Comparison of ENCODE assay signal across 29 cellular contexts in genomic region chr21:41337515-41337914, GRCh38. TPM values are rescaled to one million over a fixed set of nuclear protein-coding genes. Genes with fewer than 3 reads are reported as not detected.
"Had no signal": no experiment of that assay in that cellular context is flagged by ENCODE, and none has a peak within 500 bp of the region (broad histone marks: within the 10 kb centered on the region; RNA-seq: fewer than 3 reads in every experiment).

No MANE protein-coding gene starts in this region.

- H3K27ac Mint-ChIP-seq: activated CD4-positive, alpha-beta memory T cell treated with anti-CD3 and anti-CD28 coated beads for 36 hours; activated CD4-positive, alpha-beta T cell treated with anti-CD3 and anti-CD28 coated beads, Interleukin-2, amount 10 ng/mL, durations not matched to agents 7 days and 5 days; activated naive CD4-positive, alpha-beta T cell treated with anti-CD3 and anti-CD28 coated beads, Interleukin-2, amount 10 ng/mL, durations not matched to agents 7 days and 5 days; activated naive CD8-positive, alpha-beta T cell treated with anti-CD3 and anti-CD28 coated beads for 36 hours; activated T-helper 17 cell treated with anti-CD3 and anti-CD28 coated beads, Interleukin-2, amount 50 U/mL, for 72 hours; T-cell had no signal

- H3K4me3 Mint-ChIP-seq: activated CD4-positive, alpha-beta memory T cell treated with anti-CD3 and anti-CD28 coated beads for 36 hours; activated CD4-positive, alpha-beta T cell treated with anti-CD3 and anti-CD28 coated beads, Interleukin-2, amount 10 ng/mL, durations not matched to agents 7 days and 5 days; activated naive CD4-positive, alpha-beta T cell treated with anti-CD3 and anti-CD28 coated beads, Interleukin-2, amount 10 ng/mL, durations not matched to agents 7 days and 5 days; activated naive CD8-positive, alpha-beta T cell treated with anti-CD3 and anti-CD28 coated beads for 36 hours; activated T-helper 17 cell treated with anti-CD3 and anti-CD28 coated beads, Interleukin-2, amount 50 U/mL, for 72 hours; T-cell had no signal

- H3K4me1 Mint-ChIP-seq: activated CD4-positive, alpha-beta T cell treated with anti-CD3 and anti-CD28 coated beads, Interleukin-2, amount 10 ng/mL, durations not matched to agents 7 days and 5 days; activated naive CD4-positive, alpha-beta T cell treated with anti-CD3 and anti-CD28 coated beads, Interleukin-2, amount 10 ng/mL, durations not matched to agents 7 days and 5 days; activated T-helper 17 cell treated with anti-CD3 and anti-CD28 coated beads, Interleukin-2, amount 50 U/mL, for 72 hours; T-cell had no signal

- H3K27me3 ChIP-seq: brain microvascular endothelial cell, MG63 had no signal

- H3K36me3 ChIP-seq: brain microvascular endothelial cell, MG63 had no signal

- H3K27me3 Mint-ChIP-seq: activated naive CD8-positive, alpha-beta T cell treated with anti-CD3 and anti-CD28 coated beads for 36 hours had no signal

- ATAC-seq: activated T-helper 17 cell treated with anti-CD3 and anti-CD28 coated beads, Interleukin-2, amount 50 U/mL, for 72 hours; T-cell had no signal

- DNase-seq: activated CD4-positive, alpha-beta memory T cell treated with anti-CD3 and anti-CD28 coated beads for 36 hours; activated CD4-positive, alpha-beta T cell treated with anti-CD3 and anti-CD28 coated beads, Interleukin-2, amount 10 ng/mL, durations not matched to agents 7 days and 5 days; activated CD4-positive, CD25-positive, alpha-beta regulatory T cell; activated CD8-positive, alpha-beta memory T cell treated with anti-CD3 and anti-CD28 coated beads for 24 hours; activated gamma-delta T cell treated with Interleukin-2 at 50 U/mL for 16 hours; activated naive CD4-positive, alpha-beta T cell treated with anti-CD3 and anti-CD28 coated beads, Interleukin-2, amount 10 ng/mL, durations not matched to agents 7 days and 5 days; activated naive CD8-positive, alpha-beta T cell treated with anti-CD3 and anti-CD28 coated beads for 36 hours; activated T-cell treated with anti-CD3 and anti-CD28 coated beads, Interleukin-2, amount 50 U/mL, for 48 hours; brain microvascular endothelial cell; central memory CD4-positive, alpha-beta T cell; MG63; MV-4-11; NCI-H1092 treated with DMSO at 0.1 percent for 48 hours; NCI-H1417 treated with DMSO at 0.1 percent for 48 hours; NCI-H1694; NCI-H2029; NCI-H2107; NCI-H2171 treated with DMSO at 0.1 percent for 48 hours; NCI-H226; NCI-H526 treated with DMSO at 0.1 percent for 48 hours; NCI-H82; T-cell; T-helper 2 cell had no signal

- H3K27ac ChIP-seq: brain microvascular endothelial cell, KMS-11, SK-N-MC, VCaP had no signal

- H3K9ac ChIP-seq: KMS-11 had no signal

- H3K36me3 Mint-ChIP-seq: activated naive CD8-positive, alpha-beta T cell treated with anti-CD3 and anti-CD28 coated beads for 36 hours; T-cell had no signal

- H3K4me2 ChIP-seq: KMS-11 had no signal

- H3K4me3 ChIP-seq: MG63, SK-N-MC had no signal

RNA-seq across cellular contexts. Expression of gene FAM3B, which starts 20.9 kb away (rescaled TPM):
- total RNA-seq: activated CD4-positive, alpha-beta memory T cell treated with anti-CD3 and anti-CD28 coated beads for 36 hours; activated CD4-positive, alpha-beta T cell treated with anti-CD3 and anti-CD28 coated beads, Interleukin-2, amount 10 ng/mL, durations not matched to agents 7 days and 5 days; activated naive CD8-positive, alpha-beta T cell treated with anti-CD3 and anti-CD28 coated beads for 36 hours; activated T-helper 17 cell treated with anti-CD3 and anti-CD28 coated beads, Interleukin-2, amount 50 U/mL, for 72 hours; NCI-H460; RPMI7951; T-cell had no signal
